27 cellular contexts compared by ENCODE assay signal in the genomic region with DNA sequence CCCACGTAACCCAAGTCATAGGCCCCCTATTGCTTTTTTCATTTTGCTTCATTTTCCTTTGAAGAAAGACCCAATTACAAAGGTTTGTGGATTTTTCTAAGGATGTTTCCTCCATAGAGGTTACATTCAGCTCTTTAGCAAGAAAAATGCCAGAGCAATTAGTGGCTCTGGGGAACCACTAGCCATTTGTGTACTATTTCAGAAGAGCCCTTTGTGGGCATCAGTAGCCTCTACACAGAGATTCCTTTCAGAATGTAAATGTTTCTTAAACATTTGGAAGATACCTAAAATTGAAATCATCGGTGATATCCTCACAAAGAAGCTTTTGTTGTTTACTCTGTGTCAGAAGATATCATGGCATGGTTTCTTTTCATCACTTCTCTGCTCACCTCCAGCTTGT.
"Had no signal": no experiment of that assay in that cellular context is flagged by ENCODE, and none has a peak within 500 bp of the region (broad histone marks: within the 10 kb centered on the region; RNA-seq: fewer than 3 reads in every experiment).

No MANE protein-coding gene starts in this region.

- H3K4me3 ChIP-seq: neural progenitor cell, ovary, psoas muscle, right lobe of liver, sigmoid colon, stomach, thoracic aorta, thyroid gland, tibial nerve, upper lobe of left lung, vagina had no signal

- H3K4me3 Mint-ChIP-seq: nephron; neural progenitor cell; stimulated activated effector memory CD8-positive, alpha-beta T cell treated with anti-CD3 and anti-CD28 coated beads, Interleukin-12 subunit alpha, Interleukin-12 subunit beta, amount 100 ng/mL, for 72 hours; stimulated activated naive B cell treated with anti-CD40 and anti-IgM and Interleukin-4, amounts not matched to agents 10 μg/mL and 1 μg/mL and 100 μg/mL, for 72 hours; stimulated activated naive CD8-positive, alpha-beta T cell treated with anti-CD3 and anti-CD28 coated beads, Interleukin-15, Interleukin-2, amounts not matched to agents 100 ng/mL and 50 ng/mL, for 24 hours had no signal

- H3K36me3 Mint-ChIP-seq: neural progenitor cell; stimulated activated effector memory CD8-positive, alpha-beta T cell treated with anti-CD3 and anti-CD28 coated beads, Interleukin-12 subunit alpha, Interleukin-12 subunit beta, amount 100 ng/mL, for 72 hours; stimulated activated naive B cell treated with anti-CD40 and anti-IgM and Interleukin-4, amounts not matched to agents 10 μg/mL and 1 μg/mL and 100 μg/mL, for 72 hours had no signal

- H3K36me3 ChIP-seq: neural progenitor cell, ovary, right lobe of liver, sigmoid colon, stomach, thoracic aorta, thyroid gland, tibial nerve, upper lobe of left lung, vagina had no signal

- H3K4me1 ChIP-seq: neural progenitor cell, parathyroid adenoma, psoas muscle, right lobe of liver, sigmoid colon, stomach, thyroid gland, tibial nerve, upper lobe of left lung, vagina had no signal

- H3K27me3 ChIP-seq: neural progenitor cell, ovary, right lobe of liver, sigmoid colon, stomach, thyroid gland, tibial nerve, upper lobe of left lung, vagina had no signal

- H3K27ac ChIP-seq: neural progenitor cell, ovary, parathyroid adenoma, psoas muscle, right lobe of liver, sigmoid colon, stomach, thoracic aorta, thyroid gland, tibial nerve, upper lobe of left lung, vagina had no signal

- H3K27me3 Mint-ChIP-seq: progenitor cell of endocrine pancreas; stimulated activated naive B cell treated with anti-CD40 and anti-IgM and Interleukin-4, amounts not matched to agents 10 μg/mL and 1 μg/mL and 100 μg/mL, for 72 hours; stimulated activated naive CD8-positive, alpha-beta T cell treated with anti-CD3 and anti-CD28 coated beads, Interleukin-15, Interleukin-2, amounts not matched to agents 100 ng/mL and 50 ng/mL, for 24 hours had no signal

- DNase-seq: occipital lobe; ovary; posterior cingulate gyrus; psoas muscle; right cardiac atrium; right lobe of liver; sigmoid colon; small intestine; stimulated activated CD4-positive, alpha-beta T cell treated with anti-CD3 and anti-CD28 coated beads, Interleukin-15, amount 100 ng/mL, for 24 hours; stimulated activated CD4-positive, alpha-beta T cell treated with anti-CD3 and anti-CD28 coated beads, Interleukin-2, amount 100 ng/mL, for 24 hours; stimulated activated CD4-positive, alpha-beta T cell treated with anti-CD3 and anti-CD28 coated beads, Interleukin-2, amount 100 ng/mL, for 48 hours; stimulated activated CD4-positive, alpha-beta T cell treated with anti-CD3 and anti-CD28 coated beads, Interleukin-4, amount 100 ng/mL, for 24 hours; stimulated activated naive B cell treated with anti-CD40 and anti-IgM and Interleukin-4, amounts not matched to agents 10 μg/mL and 1 μg/mL and 100 μg/mL, for 72 hours; stimulated activated naive CD4-positive, alpha-beta T cell treated with Interleukin-2 at 50 U/mL for 16 hours; stomach; thyroid gland; trophoblast cell; upper lobe of left lung had no signal

- H3K4me1 Mint-ChIP-seq: nephron; neural progenitor cell; stimulated activated effector memory CD8-positive, alpha-beta T cell treated with anti-CD3 and anti-CD28 coated beads, Interleukin-12 subunit alpha, Interleukin-12 subunit beta, amount 100 ng/mL, for 72 hours; stimulated activated naive B cell treated with anti-CD40 and anti-IgM and Interleukin-4, amounts not matched to agents 10 μg/mL and 1 μg/mL and 100 μg/mL, for 72 hours had no signal

- H3K27ac Mint-ChIP-seq: nephron; neural progenitor cell; progenitor cell of endocrine pancreas; stimulated activated effector memory CD8-positive, alpha-beta T cell treated with anti-CD3 and anti-CD28 coated beads, Interleukin-12 subunit alpha, Interleukin-12 subunit beta, amount 100 ng/mL, for 72 hours; stimulated activated naive B cell treated with anti-CD40 and anti-IgM and Interleukin-4, amounts not matched to agents 10 μg/mL and 1 μg/mL and 100 μg/mL, for 72 hours; stimulated activated naive CD8-positive, alpha-beta T cell treated with anti-CD3 and anti-CD28 coated beads, Interleukin-15, Interleukin-2, amounts not matched to agents 100 ng/mL and 50 ng/mL, for 24 hours had no signal

- H3K9me3 ChIP-seq: ovary, psoas muscle, right lobe of liver, sigmoid colon, stomach, thoracic aorta, thyroid gland, tibial nerve, upper lobe of left lung, vagina had no signal

- H3K9me3 Mint-ChIP-seq: nephron; neural progenitor cell; stimulated activated effector memory CD8-positive, alpha-beta T cell treated with anti-CD3 and anti-CD28 coated beads, Interleukin-12 subunit alpha, Interleukin-12 subunit beta, amount 100 ng/mL, for 72 hours; stimulated activated naive CD8-positive, alpha-beta T cell treated with anti-CD3 and anti-CD28 coated beads, Interleukin-15, Interleukin-2, amounts not matched to agents 100 ng/mL and 50 ng/mL, for 24 hours had no signal
